Comparison of ENCODE assay signal across 10 cellular contexts in the genomic region with DNA sequence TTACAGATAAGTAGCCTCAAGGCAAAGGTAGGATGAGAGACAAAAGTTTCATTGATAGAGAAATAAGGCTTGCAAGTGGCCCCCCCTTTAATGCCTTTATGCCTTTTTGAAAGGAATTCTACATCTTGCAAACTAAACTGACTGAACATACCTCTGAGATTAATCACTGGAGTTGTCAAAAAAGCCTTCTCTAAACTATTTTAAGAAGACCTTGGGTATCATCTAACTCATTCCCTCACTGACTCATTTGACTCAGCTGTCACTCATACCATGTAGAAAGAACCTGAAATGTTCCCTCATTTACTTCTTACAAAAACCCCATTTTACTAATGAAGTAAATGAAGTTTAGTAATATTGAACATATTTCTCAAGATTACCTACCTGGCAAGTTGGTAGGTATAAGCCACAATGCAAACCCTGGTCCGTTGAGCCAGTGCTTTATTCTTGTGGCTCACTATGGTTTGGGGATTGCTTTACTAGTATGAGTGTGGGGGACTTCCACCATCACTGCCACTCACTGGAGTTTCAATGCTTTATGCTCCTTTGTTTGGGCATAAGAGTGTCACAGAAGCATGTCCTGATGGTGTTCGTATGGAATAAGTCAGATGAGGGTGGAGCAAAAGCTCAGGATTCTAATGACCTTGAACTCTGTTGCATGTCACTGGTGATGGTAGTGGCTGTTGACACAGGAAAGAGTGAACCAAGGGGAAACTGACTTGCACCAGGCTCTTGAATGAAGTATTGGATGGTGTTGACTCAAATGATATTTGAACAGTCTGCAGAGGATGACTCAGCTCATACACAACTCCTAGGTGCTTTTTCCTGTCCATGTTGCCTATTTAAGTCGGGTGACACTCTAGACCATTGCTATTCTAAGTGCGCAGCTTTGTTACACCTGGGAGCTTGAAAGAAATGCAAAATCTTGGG.
DNase-seq lines count a peak whose midpoint lies in the region; ATAC-seq and TF ChIP-seq lines count a peak whose summit lies in the region.
"Had no signal": no experiment of that assay in that cellular context is flagged by ENCODE, and none has a peak within 500 bp of the region (broad histone marks: within the 10 kb centered on the region; RNA-seq: fewer than 3 reads in every experiment).

No MANE protein-coding gene starts in this region.

- intact Hi-C loops in heart right ventricle (cut with DNase I) (no loop called here), OCI-LY7 (cut with micrococcal nuclease; ENCODE audit: unreplicated experiment) (no loop called here)

- no peaks in the 10 kb centered on the region for H3K9me2 ChIP-seq in OCI-LY7 (ENCODE audit: insufficient read depth, low read length)

- H3K4me2 ChIP-seq in OCI-LY7 (ENCODE audit: low read length) = no peak overlapping the region

- CTCF ChIA-PET in OCI-LY7 (lab: Charles Lee; ENCODE audit: unreplicated experiment) = no interaction called here

- H3K36me3 ChIP-seq in heart right ventricle = no peaks in the 10 kb centered on the region
- no peaks in the 10 kb centered on the region for H3K36me3 ChIP-seq in OCI-LY7 (ENCODE audit: insufficient read depth, low read length)

- H4K20me1 ChIP-seq in OCI-LY7 (ENCODE audit: insufficient read depth, low read length) = no peaks in the 10 kb centered on the region

- no TSS peak for BruUV-seq in OCI-LY7 (replicated peaks; lab: Mats Ljungman, UMichigan)

- WGBS in heart right ventricle, 2 donors = 82 to 86% methylated on average over 4 of the region's 4 CpGs

- no peak overlapping the region for H3K4me3 ChIP-seq in fibroblast of mammary gland (ENCODE audit: control insufficient read depth, low read depth, low read length)
- H3K4me3 ChIP-seq in heart right ventricle = no peak overlapping the region
- no peak overlapping the region for H3K4me3 ChIP-seq in OCI-LY7 (ENCODE audit: low read depth, low read length, poor library complexity, severe bottlenecking)

- ATAC-seq in GM21367 (IDR thresholded peaks at IDR 0.05; ENCODE audit: unreplicated experiment) (peak; percentile 65), HG03457 (IDR thresholded peaks at IDR 0.05; ENCODE audit: unreplicated experiment) (peak; percentile 86), heart right ventricle (no peak)

- H3K9me3 ChIP-seq in heart right ventricle = no peaks in the 10 kb centered on the region
- H3K9me3 ChIP-seq in OCI-LY7 (ENCODE audit: low read length) = no peaks in the 10 kb centered on the region

- TF ChIP-seq CTCF in GM13977 (IDR thresholded peaks at IDR 0.05; ENCODE audit: extremely low read depth, insufficient read depth, missing control alignments) = no peak
- no peak for TF ChIP-seq CTCF in fibroblast of mammary gland (conservative IDR thresholded peaks at IDR 0.05; ENCODE audit: control insufficient read depth, insufficient read depth, low read depth, low read length)
- TF ChIP-seq CTCF in heart right ventricle (IDR thresholded peaks at IDR 0.05) = no peak
- TF ChIP-seq CTCF in OCI-LY7 (conservative IDR thresholded peaks at IDR 0.05; ENCODE audit: low read length) = no peak

- no peak overlapping the region for H2AFZ ChIP-seq in OCI-LY7 (ENCODE audit: low read length)
- H2AFZ ChIP-seq: parathyroid adenoma had no signal

- H3K79me2 ChIP-seq in OCI-LY7 (ENCODE audit: insufficient read depth, low read depth, low read length) = no peaks in the 10 kb centered on the region
- H3K79me2 ChIP-seq: parathyroid adenoma had no signal

- POLR2A ChIA-PET in OCI-LY7 (lab: Charles Lee) = interaction anchor here (0.8 kb wide), 1 partner anchor 148 kb away, joined by 3 read pairs; no protein-coding TSS in a partner anchor

- no peaks in the 10 kb centered on the region for H3K27me3 ChIP-seq in heart right ventricle

- H3K27ac ChIP-seq in heart right ventricle (no peak overlapping the region), OCI-LY7 (ENCODE audit: low read depth, low read length, poor library complexity, severe bottlenecking) (no peak overlapping the region)
- H3K27ac ChIP-seq: HL-60, parathyroid adenoma had no signal

- in situ Hi-C loops in GM13977 (cut with MboI; ENCODE audit: low pct_unique_long_range_greater_than_20kb, low sequenced_read_pairs, unreplicated experiment) = no loop called here

- H3K4me1 ChIP-seq in heart right ventricle (no peaks in the 10 kb centered on the region), OCI-LY7 (ENCODE audit: insufficient read depth, low read length, poor library complexity, severe bottlenecking) (no peaks in the 10 kb centered on the region)
- H3K4me1 ChIP-seq: parathyroid adenoma had no signal

- DNase-seq in GM13977 (ENCODE audit: low spot score) (peak; percentile 17), fibroblast of mammary gland (ENCODE audit: low read depth) (peak; percentile 2), OCI-M2 (lab: John Stamatoyannopoulos, UW; ENCODE audit: unreplicated experiment) (no peak), SW480 (ENCODE audit: low spot score) (no peak), heart right ventricle (no peak), OCI-LY7 (ENCODE audit: low spot score) (no peak)

Comparison
In these comparisons a context has a peak if more than half of its experiments do, and no peak if none do; other contexts are left out.
1. DNase-seq: peak in GM13977 (single experiment) and fibroblast of mammary gland (single experiment); none in OCI-M2 (single experiment), SW480 (single experiment), heart right ventricle (0 of 2) and OCI-LY7 (single experiment).
2. ATAC-seq: peak in GM21367 (single experiment) and HG03457 (single experiment); none in heart right ventricle (0 of 8).